Comparison of ENCODE assay signal across 8 cellular contexts in the genomic region with DNA sequence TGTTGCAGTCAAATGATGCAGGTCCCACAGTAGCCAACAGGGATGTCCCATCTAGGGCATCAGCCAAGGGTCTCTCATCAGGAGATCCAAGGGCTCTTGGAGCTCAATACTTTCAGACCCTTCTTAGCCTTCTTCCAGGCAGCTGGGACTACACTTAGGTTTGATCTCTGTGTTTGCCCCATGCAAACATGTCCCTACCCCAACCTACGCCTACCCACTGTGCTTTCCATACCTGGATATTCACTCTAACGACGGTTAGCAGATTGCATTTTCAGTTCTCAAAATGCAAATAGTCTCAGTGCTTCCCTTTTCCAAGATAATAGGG. TPM values are rescaled to one million over a fixed set of nuclear protein-coding genes. Genes with fewer than 3 reads are reported as not detected.
A peak's percentile ranks its signal among the peaks of the same experiment; 100 is the strongest.
DNase-seq lines count a peak whose midpoint lies in the region; ATAC-seq and TF ChIP-seq lines count a peak whose summit lies in the region.

No MANE protein-coding gene starts in this region.

- intact Hi-C loops in CD14-positive monocyte (cut with micrococcal nuclease), result loop anchor here (5.0 to 10.0 kb wide), 2 partner anchors 100 to 322 kb away; no protein-coding TSS in a partner anchor
- intact Hi-C loops in natural killer cell (cut with micrococcal nuclease), result loop anchor here (1.0 to 5.0 kb wide), 6 partner anchors 14 to 747 kb away; a partner anchor contains a TSS

- H3K9me3 Mint-ChIP-seq in CD14-positive monocyte (peaks cover 0 to 13% (median 8%) of the 10 kb centered on the region in 7 donors), natural killer cell (no peaks in the 10 kb centered on the region)

- TF ChIP-seq CTCF in CD14-positive monocyte (IDR thresholded peaks at IDR 0.05), result peak; percentile 65
- no peak for TF ChIP-seq CTCF in astrocyte of the cerebellum (IDR thresholded peaks at IDR 0.05; ENCODE audit: low read depth, low read length, missing control alignments)
- TF ChIP-seq CTCF in natural killer cell (IDR thresholded peaks at IDR 0.05), result peak; percentile 23

- in situ Hi-C loops in astrocyte of the cerebellum (cut with HindIII; ENCODE audit: low sequenced_read_pairs), result no loop called here

- H3K4me3 Mint-ChIP-seq in CD14-positive monocyte (peak overlapping the region in 1 of 2 donors; percentile 95), natural killer cell (peak overlapping the region; percentile 89)

- H3K4me1 Mint-ChIP-seq in CD14-positive monocyte (peaks cover 14% of the 10 kb centered on the region), natural killer cell (peaks cover 6 to 12% of the 10 kb centered on the region in 2 donors)

- peak; percentile 15 for ATAC-seq in HG03103 (IDR thresholded peaks at IDR 0.05; ENCODE audit: low read depth, unreplicated experiment)
- no peak for ATAC-seq in natural killer cell

- H3K27me3 Mint-ChIP-seq in CD14-positive monocyte (ENCODE audit: low read depth in 3 of 3) (peaks cover 0 to 14% (median 10%) of the 10 kb centered on the region in 3 donors), natural killer cell (ENCODE audit: low read depth in 2 of 2) (no peaks in the 10 kb centered on the region)

- DNase-seq in CD14-positive monocyte (ENCODE audit: low spot score) (no peak), astrocyte of the cerebellum (ENCODE audit: low read depth) (no peak), natural killer cell (no peak), GM03348 (ENCODE audit: low spot score) (no peak), pons (ENCODE audit: low spot score) (no peak), iPS-NIHi7 (ENCODE audit: extremely low spot score) (no peak), DMS 273 (lab: John Stamatoyannopoulos, UW; ENCODE audit: unreplicated experiment) (no peak)

- H3K36me3 Mint-ChIP-seq in CD14-positive monocyte (peaks cover 0 to 2% of the 10 kb centered on the region in 2 donors), natural killer cell (no peaks in the 10 kb centered on the region)

- peak overlapping the region in 5 of 7 donors; percentile 35 to 95 (median 82) for H3K27ac Mint-ChIP-seq in CD14-positive monocyte
- H3K27ac Mint-ChIP-seq in natural killer cell, result peak overlapping the region; percentile 87 to 88

- H3K4me3 ChIP-seq in astrocyte of the cerebellum (ENCODE audit: low read depth, low read length), result peak overlapping the region; percentile 88

RNA-seq across cellular contexts. Expression of a gene that starts 0.8 kb away (rescaled TPM):
- polyA plus RNA-seq in CD14-positive monocyte, result not detected
- total RNA-seq in natural killer cell, result 10 to 100 TPM; 17.0 to 23.9 (median 22.7) TPM

RNA-seq across cellular contexts. Expression of a gene that starts 13.7 kb away (rescaled TPM):
- 1 to 10 TPM; 3.6 to 3.7 TPM for polyA plus RNA-seq in CD14-positive monocyte
- 1 to 10 TPM; 4.6 to 7.6 (median 5.6) TPM for total RNA-seq in natural killer cell
